ENCODE assay signal across 1 cellular context in the genomic region with DNA sequence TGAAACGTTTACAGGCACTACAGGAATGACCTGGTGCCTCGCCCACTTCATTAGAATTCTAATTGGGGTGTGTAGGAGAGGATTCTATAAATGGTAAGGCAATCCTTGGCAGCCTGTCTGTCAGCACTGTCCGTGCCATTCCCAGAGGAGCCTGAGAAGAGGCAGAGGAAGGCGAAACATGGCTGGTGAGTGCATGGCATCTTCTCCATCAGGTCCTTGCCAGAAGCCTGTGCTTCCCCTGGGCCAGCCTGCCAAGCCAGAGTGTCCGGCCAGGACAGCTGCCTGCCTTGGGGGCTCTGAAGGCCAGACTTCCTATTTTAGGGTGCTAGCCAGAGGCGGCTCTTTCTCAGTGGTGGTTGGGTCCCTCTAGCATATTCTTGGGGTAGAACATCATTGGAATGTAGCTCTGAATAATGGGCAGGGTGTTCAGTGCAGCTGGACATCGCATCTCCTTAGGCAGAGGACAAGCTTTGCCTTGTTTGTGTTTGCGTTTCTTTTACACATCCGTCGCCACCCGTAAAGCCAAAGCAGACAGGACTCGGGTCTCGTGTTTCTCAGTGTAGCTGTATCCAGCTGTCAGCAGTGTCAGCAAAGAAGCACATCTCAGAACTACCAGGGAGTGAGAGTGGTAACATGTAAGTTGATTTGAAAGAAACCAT.
TF ChIP-seq lines count a peak whose summit lies in the region.

A gene with protein sequence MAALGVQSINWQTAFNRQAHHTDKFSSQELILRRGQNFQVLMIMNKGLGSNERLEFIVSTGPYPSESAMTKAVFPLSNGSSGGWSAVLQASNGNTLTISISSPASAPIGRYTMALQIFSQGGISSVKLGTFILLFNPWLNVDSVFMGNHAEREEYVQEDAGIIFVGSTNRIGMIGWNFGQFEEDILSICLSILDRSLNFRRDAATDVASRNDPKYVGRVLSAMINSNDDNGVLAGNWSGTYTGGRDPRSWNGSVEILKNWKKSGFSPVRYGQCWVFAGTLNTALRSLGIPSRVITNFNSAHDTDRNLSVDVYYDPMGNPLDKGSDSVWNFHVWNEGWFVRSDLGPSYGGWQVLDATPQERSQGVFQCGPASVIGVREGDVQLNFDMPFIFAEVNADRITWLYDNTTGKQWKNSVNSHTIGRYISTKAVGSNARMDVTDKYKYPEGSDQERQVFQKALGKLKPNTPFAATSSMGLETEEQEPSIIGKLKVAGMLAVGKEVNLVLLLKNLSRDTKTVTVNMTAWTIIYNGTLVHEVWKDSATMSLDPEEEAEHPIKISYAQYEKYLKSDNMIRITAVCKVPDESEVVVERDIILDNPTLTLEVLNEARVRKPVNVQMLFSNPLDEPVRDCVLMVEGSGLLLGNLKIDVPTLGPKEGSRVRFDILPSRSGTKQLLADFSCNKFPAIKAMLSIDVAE (plus strand): TSS at position 116 of the 659 bp plus-strand sequence. CDS start 63 bp downstream, at position 179.

TF ChIP-seq in GM23338, 12 proteins besides CTCF, POLR2A, EP300 and RAD21:
- TF ChIP-seq, protein P1, sequence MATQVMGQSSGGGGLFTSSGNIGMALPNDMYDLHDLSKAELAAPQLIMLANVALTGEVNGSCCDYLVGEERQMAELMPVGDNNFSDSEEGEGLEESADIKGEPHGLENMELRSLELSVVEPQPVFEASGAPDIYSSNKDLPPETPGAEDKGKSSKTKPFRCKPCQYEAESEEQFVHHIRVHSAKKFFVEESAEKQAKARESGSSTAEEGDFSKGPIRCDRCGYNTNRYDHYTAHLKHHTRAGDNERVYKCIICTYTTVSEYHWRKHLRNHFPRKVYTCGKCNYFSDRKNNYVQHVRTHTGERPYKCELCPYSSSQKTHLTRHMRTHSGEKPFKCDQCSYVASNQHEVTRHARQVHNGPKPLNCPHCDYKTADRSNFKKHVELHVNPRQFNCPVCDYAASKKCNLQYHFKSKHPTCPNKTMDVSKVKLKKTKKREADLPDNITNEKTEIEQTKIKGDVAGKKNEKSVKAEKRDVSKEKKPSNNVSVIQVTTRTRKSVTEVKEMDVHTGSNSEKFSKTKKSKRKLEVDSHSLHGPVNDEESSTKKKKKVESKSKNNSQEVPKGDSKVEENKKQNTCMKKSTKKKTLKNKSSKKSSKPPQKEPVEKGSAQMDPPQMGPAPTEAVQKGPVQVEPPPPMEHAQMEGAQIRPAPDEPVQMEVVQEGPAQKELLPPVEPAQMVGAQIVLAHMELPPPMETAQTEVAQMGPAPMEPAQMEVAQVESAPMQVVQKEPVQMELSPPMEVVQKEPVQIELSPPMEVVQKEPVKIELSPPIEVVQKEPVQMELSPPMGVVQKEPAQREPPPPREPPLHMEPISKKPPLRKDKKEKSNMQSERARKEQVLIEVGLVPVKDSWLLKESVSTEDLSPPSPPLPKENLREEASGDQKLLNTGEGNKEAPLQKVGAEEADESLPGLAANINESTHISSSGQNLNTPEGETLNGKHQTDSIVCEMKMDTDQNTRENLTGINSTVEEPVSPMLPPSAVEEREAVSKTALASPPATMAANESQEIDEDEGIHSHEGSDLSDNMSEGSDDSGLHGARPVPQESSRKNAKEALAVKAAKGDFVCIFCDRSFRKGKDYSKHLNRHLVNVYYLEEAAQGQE (IDR thresholded peaks at IDR 0.05; ENCODE audit: unreplicated experiment), result no peak
- TF ChIP-seq STAT1 (IDR thresholded peaks at IDR 0.05; ENCODE audit: unreplicated experiment) (no peak), CREB1 (CRISPR knock-in tag; IDR thresholded peaks at IDR 0.05; ENCODE audit: low read depth) (no peak), POLR2AphosphoS5 (IDR thresholded peaks at IDR 0.05; ENCODE audit: low read depth) (no peak), EZH2 (IDR thresholded peaks at IDR 0.05; ENCODE audit: low read depth, unreplicated experiment) (no peak), JUNB (IDR thresholded peaks at IDR 0.05; ENCODE audit: unreplicated experiment) (no peak), NANOG (IDR thresholded peaks at IDR 0.05; ENCODE audit: borderline replicate concordance) (no peak), EZH2phosphoT487 (IDR thresholded peaks at IDR 0.05; ENCODE audit: unreplicated experiment) (no peak), ZNF331 (CRISPR knock-in tag; IDR thresholded peaks at IDR 0.05; ENCODE audit: low read depth) (no peak), ZNF114 (CRISPR knock-in tag; IDR thresholded peaks at IDR 0.05) (no peak)
- TF ChIP-seq, protein P2, sequence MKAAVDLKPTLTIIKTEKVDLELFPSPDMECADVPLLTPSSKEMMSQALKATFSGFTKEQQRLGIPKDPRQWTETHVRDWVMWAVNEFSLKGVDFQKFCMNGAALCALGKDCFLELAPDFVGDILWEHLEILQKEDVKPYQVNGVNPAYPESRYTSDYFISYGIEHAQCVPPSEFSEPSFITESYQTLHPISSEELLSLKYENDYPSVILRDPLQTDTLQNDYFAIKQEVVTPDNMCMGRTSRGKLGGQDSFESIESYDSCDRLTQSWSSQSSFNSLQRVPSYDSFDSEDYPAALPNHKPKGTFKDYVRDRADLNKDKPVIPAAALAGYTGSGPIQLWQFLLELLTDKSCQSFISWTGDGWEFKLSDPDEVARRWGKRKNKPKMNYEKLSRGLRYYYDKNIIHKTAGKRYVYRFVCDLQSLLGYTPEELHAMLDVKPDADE (IDR thresholded peaks at IDR 0.05), result no peak
- TF ChIP-seq, protein P3, sequence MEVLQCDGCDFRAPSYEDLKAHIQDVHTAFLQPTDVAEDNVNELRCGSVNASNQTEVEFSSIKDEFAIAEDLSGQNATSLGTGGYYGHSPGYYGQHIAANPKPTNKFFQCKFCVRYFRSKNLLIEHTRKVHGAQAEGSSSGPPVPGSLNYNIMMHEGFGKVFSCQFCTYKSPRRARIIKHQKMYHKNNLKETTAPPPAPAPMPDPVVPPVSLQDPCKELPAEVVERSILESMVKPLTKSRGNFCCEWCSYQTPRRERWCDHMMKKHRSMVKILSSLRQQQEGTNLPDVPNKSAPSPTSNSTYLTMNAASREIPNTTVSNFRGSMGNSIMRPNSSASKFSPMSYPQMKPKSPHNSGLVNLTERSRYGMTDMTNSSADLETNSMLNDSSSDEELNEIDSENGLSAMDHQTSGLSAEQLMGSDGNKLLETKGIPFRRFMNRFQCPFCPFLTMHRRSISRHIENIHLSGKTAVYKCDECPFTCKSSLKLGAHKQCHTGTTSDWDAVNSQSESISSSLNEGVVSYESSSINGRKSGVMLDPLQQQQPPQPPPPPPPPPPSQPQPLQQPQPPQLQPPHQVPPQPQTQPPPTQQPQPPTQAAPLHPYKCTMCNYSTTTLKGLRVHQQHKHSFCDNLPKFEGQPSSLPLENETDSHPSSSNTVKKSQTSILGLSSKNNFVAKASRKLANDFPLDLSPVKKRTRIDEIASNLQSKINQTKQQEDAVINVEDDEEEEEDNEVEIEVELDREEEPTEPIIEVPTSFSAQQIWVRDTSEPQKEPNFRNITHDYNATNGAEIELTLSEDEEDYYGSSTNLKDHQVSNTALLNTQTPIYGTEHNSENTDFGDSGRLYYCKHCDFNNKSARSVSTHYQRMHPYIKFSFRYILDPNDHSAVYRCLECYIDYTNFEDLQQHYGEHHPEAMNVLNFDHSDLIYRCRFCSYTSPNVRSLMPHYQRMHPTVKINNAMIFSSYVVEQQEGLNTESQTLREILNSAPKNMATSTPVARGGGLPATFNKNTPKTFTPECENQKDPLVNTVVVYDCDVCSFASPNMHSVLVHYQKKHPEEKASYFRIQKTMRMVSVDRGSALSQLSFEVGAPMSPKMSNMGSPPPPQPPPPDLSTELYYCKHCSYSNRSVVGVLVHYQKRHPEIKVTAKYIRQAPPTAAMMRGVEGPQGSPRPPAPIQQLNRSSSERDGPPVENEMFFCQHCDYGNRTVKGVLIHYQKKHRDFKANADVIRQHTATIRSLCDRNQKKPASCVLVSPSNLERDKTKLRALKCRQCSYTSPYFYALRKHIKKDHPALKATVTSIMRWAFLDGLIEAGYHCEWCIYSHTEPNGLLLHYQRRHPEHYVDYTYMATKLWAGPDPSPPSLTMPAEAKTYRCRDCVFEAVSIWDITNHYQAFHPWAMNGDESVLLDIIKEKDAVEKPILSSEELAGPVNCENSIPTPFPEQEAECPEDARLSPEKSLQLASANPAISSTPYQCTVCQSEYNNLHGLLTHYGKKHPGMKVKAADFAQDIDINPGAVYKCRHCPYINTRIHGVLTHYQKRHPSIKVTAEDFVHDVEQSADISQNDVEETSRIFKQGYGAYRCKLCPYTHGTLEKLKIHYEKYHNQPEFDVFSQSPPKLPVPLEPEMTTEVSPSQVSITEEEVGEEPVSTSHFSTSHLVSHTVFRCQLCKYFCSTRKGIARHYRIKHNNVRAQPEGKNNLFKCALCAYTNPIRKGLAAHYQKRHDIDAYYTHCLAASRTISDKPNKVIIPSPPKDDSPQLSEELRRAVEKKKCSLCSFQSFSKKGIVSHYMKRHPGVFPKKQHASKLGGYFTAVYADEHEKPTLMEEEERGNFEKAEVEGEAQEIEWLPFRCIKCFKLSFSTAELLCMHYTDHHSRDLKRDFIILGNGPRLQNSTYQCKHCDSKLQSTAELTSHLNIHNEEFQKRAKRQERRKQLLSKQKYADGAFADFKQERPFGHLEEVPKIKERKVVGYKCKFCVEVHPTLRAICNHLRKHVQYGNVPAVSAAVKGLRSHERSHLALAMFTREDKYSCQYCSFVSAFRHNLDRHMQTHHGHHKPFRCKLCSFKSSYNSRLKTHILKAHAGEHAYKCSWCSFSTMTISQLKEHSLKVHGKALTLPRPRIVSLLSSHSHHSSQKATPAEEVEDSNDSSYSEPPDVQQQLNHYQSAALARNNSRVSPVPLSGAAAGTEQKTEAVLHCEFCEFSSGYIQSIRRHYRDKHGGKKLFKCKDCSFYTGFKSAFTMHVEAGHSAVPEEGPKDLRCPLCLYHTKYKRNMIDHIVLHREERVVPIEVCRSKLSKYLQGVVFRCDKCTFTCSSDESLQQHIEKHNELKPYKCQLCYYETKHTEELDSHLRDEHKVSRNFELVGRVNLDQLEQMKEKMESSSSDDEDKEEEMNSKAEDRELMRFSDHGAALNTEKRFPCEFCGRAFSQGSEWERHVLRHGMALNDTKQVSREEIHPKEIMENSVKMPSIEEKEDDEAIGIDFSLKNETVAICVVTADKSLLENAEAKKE (CRISPR knock-in tag; IDR thresholded peaks at IDR 0.05), result no peak
